In genomic region chr10:110226555-110226925, GRCh38 we compare ENCODE assay signal across 8 cellular contexts. TPM values are rescaled to one million over a fixed set of nuclear protein-coding genes. Genes with fewer than 3 reads are reported as not detected.
DNase-seq lines count a peak whose midpoint lies in the region; ATAC-seq, FAIRE-seq and TF ChIP-seq lines count a peak whose summit lies in the region.

No MANE protein-coding gene starts in this region.

- H3K4me1 Mint-ChIP-seq in dendritic cell treated with granulocyte-macrophage colony-stimulating factor and Interleukin-4, amounts not matched to agents 40 ng/mL and 50 ng/mL, for 4 days (ENCODE audit: low read depth), result peaks cover 52% of the 10 kb centered on the region

- no peaks in the 10 kb centered on the region for H3K27me3 Mint-ChIP-seq in dendritic cell treated with granulocyte-macrophage colony-stimulating factor and Interleukin-4, amounts not matched to agents 40 ng/mL and 50 ng/mL, for 4 days

- POLR2A ChIA-PET in HepG2 (lab: Yijun Ruan, JAX), result interaction anchor here (0.6 to 1.1 kb wide), 5 partner anchors 11 to 157 kb away, joined by 3 to 12 read pairs (median 3); partner anchors contain the start of gene SMNDC1

- H3K36me3 ChIP-seq in HepG2 (replicated peaks in 1 of 2; ENCODE audit: control insufficient read depth in 1 of 2, insufficient read depth in 2 of 2, low read length in 2 of 2), result peaks cover 2 to 15% of the 10 kb centered on the region in 2 experiments; a peak in 4 of 5 replicates

- peak overlapping the region; percentile 97 for H3K4me3 Mint-ChIP-seq in dendritic cell treated with granulocyte-macrophage colony-stimulating factor and Interleukin-4, amounts not matched to agents 40 ng/mL and 50 ng/mL, for 4 days

- intact Hi-C loops in dendritic cell treated with granulocyte-macrophage colony-stimulating factor and Interleukin-4, amounts not matched to agents 40 ng/mL and 50 ng/mL, for 4 days (cut with micrococcal nuclease), result loop anchor here (1.0 to 5.0 kb wide), 7 partner anchors 51 to 692 kb away; partner anchors contain the start of genes ADD3, BBIP1, DUSP5 and SHOC2
- intact Hi-C loops in HepG2 (cut with micrococcal nuclease; ENCODE audit: unreplicated experiment), result loop anchor here (2.0 to 5.0 kb wide), 2 partner anchors 16 to 341 kb away; partner anchors contain the start of gene SMC3

- WGBS in HepG2 (ENCODE audit: low lambda C conversion rate), result 2% methylated on average over 35 of the region's 35 CpGs

- no peaks in the 10 kb centered on the region for H3K9me3 ChIP-seq in HepG2 (ENCODE audit: low read length)

- H3K36me3 Mint-ChIP-seq in dendritic cell treated with granulocyte-macrophage colony-stimulating factor and Interleukin-4, amounts not matched to agents 40 ng/mL and 50 ng/mL, for 4 days (ENCODE audit: low read depth), result peaks cover 40% of the 10 kb centered on the region

- peak overlapping the region; percentile 93 for H3K27ac Mint-ChIP-seq in dendritic cell treated with granulocyte-macrophage colony-stimulating factor and Interleukin-4, amounts not matched to agents 40 ng/mL and 50 ng/mL, for 4 days

- peak overlapping the region; percentile 76 to 82 (median 77); a peak in 4 of 6 replicates for H3K4me3 ChIP-seq in HepG2 (replicated peaks in 1 of 3; ENCODE audit: insufficient read depth in 1 of 3, low read depth in 2 of 3, low read length in 3 of 3)

- no peaks in the 10 kb centered on the region for H3K79me2 ChIP-seq in HepG2 (ENCODE audit: insufficient read depth, low read length)

- no peak overlapping the region for H3K4me2 ChIP-seq in HepG2 (ENCODE audit: low read depth, low read length)

- TF ChIP-seq EP300 in HepG2 (IDR thresholded peaks at IDR 0.05; ENCODE audit: low read depth in 2 of 2, low read length in 2 of 2) (no peak), HepG2 (CRISPR knock-in tag; IDR thresholded peaks at IDR 0.05; ENCODE audit: borderline replicate concordance) (no peak)

- no peaks in the 10 kb centered on the region for H3K27me3 ChIP-seq in HepG2 (ENCODE audit: control insufficient read depth in 1 of 2, insufficient read depth in 2 of 2, low read length in 2 of 2)

- peak overlapping the region; percentile 84 for H3K27ac ChIP-seq in HepG2 (ENCODE audit: extremely low read length, insufficient read depth, low read length)

- DNase-seq in NCI-H748 (lab: John Stamatoyannopoulos, UW; ENCODE audit: unreplicated experiment), result peak; percentile 75
- no peak for DNase-seq in NCI-H748 treated with DMSO at 0.1 percent for 48 hours (lab: John Stamatoyannopoulos, UW)
- DNase-seq in NCI-H446 (lab: John Stamatoyannopoulos, UW), result peak; percentile 60 to 89
- peak; percentile 70 to 83 for DNase-seq in activated CD4-positive, alpha-beta T cell treated with anti-CD3 and anti-CD28 coated beads, Interleukin-2, amount 50 U/mL, for 24 hours (ENCODE audit: low read depth in 1 of 2, low spot score in 1 of 2)
- peak; percentile 60 for DNase-seq in HepG2 (ENCODE audit: low spot score)
- DNase-seq in stimulated activated CD4-positive, alpha-beta T cell treated with anti-CD3 and anti-CD28 coated beads, Interleukin-2, amount 100 ng/mL, for 48 hours, result peak; percentile 80 to 83

- H3K9ac ChIP-seq in HepG2 (ENCODE audit: insufficient read depth, low read depth, low read length), result peak overlapping the region; percentile 71; the same call in 1 of the 2 replicates

- H2AFZ ChIP-seq in HepG2 (ENCODE audit: low read length), result no peak overlapping the region

- H4K20me1 ChIP-seq in HepG2 (ENCODE audit: insufficient read depth, low read length), result peaks cover 13% of the 10 kb centered on the region; the same call in 1 of the 2 replicates

- in situ Hi-C loops in HepG2 (cut with HindIII; ENCODE audit: extremely low pct_ligation_motif_present, low pct_unique_long_range_greater_than_20kb), result no loop called here

- no peaks in the 10 kb centered on the region for H3K9me3 Mint-ChIP-seq in dendritic cell treated with granulocyte-macrophage colony-stimulating factor and Interleukin-4, amounts not matched to agents 40 ng/mL and 50 ng/mL, for 4 days

- no peak for TF ChIP-seq RAD21 in HepG2 (CRISPR knock-in tag; IDR thresholded peaks at IDR 0.05)

- peak; percentile 17 for ATAC-seq in HepG2
- ATAC-seq in GM19397 (IDR thresholded peaks at IDR 0.05; ENCODE audit: unreplicated experiment), result no peak

- TF ChIP-seq CTCF in HepG2 (CRISPR knock-in tag; IDR thresholded peaks at IDR 0.05), result no peak

- BruUV-seq in HepG2 (replicated peaks; lab: Mats Ljungman, UMichigan), result no TSS peak

- CTCF ChIA-PET in HepG2 (lab: Yijun Ruan, JAX; ENCODE audit: low intra/inter-chr PET ratio, low total read pairs), result interaction anchor here (0.9 kb wide), 1 partner anchor 89 kb away, joined by 7 read pairs; no protein-coding TSS in a partner anchor

- TF ChIP-seq POLR2A in HepG2 (IDR thresholded peaks at IDR 0.05; ENCODE audit: insufficient read depth in 1 of 2, low read depth in 2 of 2, low read length in 2 of 2), result no peak

- peaks cover 16% of the 10 kb centered on the region for H3K4me1 ChIP-seq in HepG2 (ENCODE audit: insufficient read depth, low read length)

- FAIRE-seq in HepG2 (lab: Jason Lieb, UNC), result no peak

TF ChIP-seq in HepG2, 621 proteins besides CTCF, POLR2A, EP300 and RAD21:
- TF ChIP-seq BCL6 (CRISPR knock-in tag; IDR thresholded peaks at IDR 0.05), result no peak
- TF ChIP-seq ZEB1 (IDR thresholded peaks at IDR 0.05; ENCODE audit: insufficient replicate concordance, low read depth), result no peak
- no peak for TF ChIP-seq ZNF225 (CRISPR knock-in tag; IDR thresholded peaks at IDR 0.05)
- peak; percentile 79 for TF ChIP-seq HNRNPK (IDR thresholded peaks at IDR 0.05; ENCODE audit: low read depth, low read length, poor library complexity, severe bottlenecking)
- peak; percentile 80 for TF ChIP-seq MAZ (IDR thresholded peaks at IDR 0.05; ENCODE audit: borderline replicate concordance, low read depth, low read length)
- TF ChIP-seq MAZ (CRISPR knock-in tag; IDR thresholded peaks at IDR 0.05; ENCODE audit: low read depth), result no peak
- no peak for TF ChIP-seq SALL1 (CRISPR knock-in tag; IDR thresholded peaks at IDR 0.05)

RNA-seq across cellular contexts. Expression of gene MXI1, which starts 19.1 kb away (rescaled TPM):
- 6.6 and 10.1 TPM in 2 replicates for total RNA-seq in HepG2 (2016; rRNA removed; fragmentation: Illumina TruSeq; extraction: Trizol)
- 4.5 and 5.3 TPM in 2 replicates for total RNA-seq in HepG2 (2016; cell fraction: cytosol; rRNA removed; fragmentation: Illumina TruSeq; extraction: Trizol; ENCODE audit: low read depth)
- 6.8 TPM in 2 replicates for total RNA-seq in HepG2 (2016; cell fraction: insoluble cytoplasmic fraction; rRNA removed; fragmentation: Illumina TruSeq; extraction: Trizol)
- total RNA-seq in HepG2 (2016; cell fraction: membrane; rRNA removed; fragmentation: Illumina TruSeq; extraction: Trizol), result 12.9 and 14.7 TPM in 2 replicates
- 5.4 and 5.6 TPM in 2 replicates for total RNA-seq in HepG2 (2016; cell fraction: nucleus; rRNA removed; fragmentation: Illumina TruSeq; extraction: Trizol)
- 22.0 and 22.2 TPM in 2 replicates for polyA plus RNA-seq in HepG2 (2011; rRNA removed)
- polyA plus RNA-seq in HepG2 (2011; cell fraction: cytosol; rRNA removed), result 13.1 and 16.9 TPM in 2 replicates
- polyA plus RNA-seq in HepG2 (2011; cell fraction: nucleus; rRNA removed), result 9.3 and 11.4 TPM in 2 replicates
- 39.3 and 44.8 TPM in 2 replicates for polyA plus RNA-seq in HepG2 (2012)
- polyA plus RNA-seq in HepG2 (2016; cell fraction: cytosol; fragmentation: Illumina TruSeq; extraction: Trizol; ENCODE audit: low read depth), result 6.1 and 7.9 TPM in 2 replicates
- polyA plus RNA-seq in HepG2 (2016; cell fraction: insoluble cytoplasmic fraction; fragmentation: Illumina TruSeq; extraction: Trizol; ENCODE audit: low read depth), result 7.9 and 8.0 TPM in 2 replicates
- 12.7 and 14.2 TPM in 2 replicates for polyA plus RNA-seq in HepG2 (2016; cell fraction: membrane; fragmentation: Illumina TruSeq; extraction: Trizol; ENCODE audit: low read depth)
- 16.1 and 16.4 TPM in 2 replicates for polyA plus RNA-seq in HepG2 (2016; cell fraction: nucleus; fragmentation: Illumina TruSeq; extraction: Trizol; ENCODE audit: insufficient read depth, low read depth)
- polyA minus RNA-seq in HepG2 (2011; rRNA and poly(A)+ RNA removed; ENCODE audit: low replicate concordance), result 12.4 and 19.6 TPM in 2 replicates
- polyA minus RNA-seq in HepG2 (2011; cell fraction: cytosol; rRNA and poly(A)+ RNA removed), result 23.8 and 27.6 TPM in 2 replicates
- 25.0 and 35.5 TPM in 2 replicates for polyA minus RNA-seq in HepG2 (2011; cell fraction: nucleus; rRNA and poly(A)+ RNA removed)
